Comparison of ENCODE assay signal across 2 cellular contexts in the genomic region with DNA sequence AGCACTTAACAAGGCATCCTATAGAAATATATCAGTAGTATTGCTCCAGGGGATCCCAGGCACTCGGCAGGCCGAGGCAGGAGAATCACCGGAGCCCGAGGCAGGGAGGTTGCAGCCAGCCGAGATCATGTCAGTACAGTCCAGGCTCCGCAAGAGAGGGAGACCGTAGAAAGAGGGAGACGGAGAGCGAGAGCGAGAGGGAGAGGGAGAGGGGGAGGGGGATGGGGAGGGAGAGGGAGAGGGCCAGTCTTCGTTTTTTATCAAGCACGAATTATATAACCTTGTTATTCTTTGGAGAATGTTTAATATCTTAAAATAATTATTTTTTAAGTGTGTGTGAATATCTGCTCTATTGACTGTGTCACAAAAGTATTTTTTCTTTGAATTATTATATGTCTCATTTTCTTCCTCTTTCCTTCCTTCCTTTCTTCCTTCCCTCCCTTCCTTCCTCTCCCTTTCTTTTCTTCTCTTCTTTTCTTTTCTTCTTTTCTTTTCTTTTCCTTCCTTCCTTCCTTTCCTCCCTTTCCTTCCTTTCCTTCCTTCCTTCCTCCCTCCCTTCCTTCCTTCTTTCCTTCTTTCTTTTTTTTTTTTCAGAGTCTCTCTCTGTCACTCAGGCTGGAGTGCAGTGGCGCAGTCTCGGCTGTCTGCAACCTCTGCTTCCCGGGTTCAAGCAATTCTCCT.
TF ChIP-seq lines count a peak whose summit lies in the region.

No MANE protein-coding gene starts in this region.

TF ChIP-seq in GM23338, 12 proteins besides CTCF, POLR2A, EP300 and RAD21 (continues in another document):
- no peak for TF ChIP-seq EZH2 (IDR thresholded peaks at IDR 0.05; ENCODE audit: low read depth, unreplicated experiment)
- TF ChIP-seq JUNB (IDR thresholded peaks at IDR 0.05; ENCODE audit: unreplicated experiment) = no peak
- TF ChIP-seq ZNF331 (CRISPR knock-in tag; IDR thresholded peaks at IDR 0.05; ENCODE audit: low read depth) = no peak
- TF ChIP-seq, protein P1, sequence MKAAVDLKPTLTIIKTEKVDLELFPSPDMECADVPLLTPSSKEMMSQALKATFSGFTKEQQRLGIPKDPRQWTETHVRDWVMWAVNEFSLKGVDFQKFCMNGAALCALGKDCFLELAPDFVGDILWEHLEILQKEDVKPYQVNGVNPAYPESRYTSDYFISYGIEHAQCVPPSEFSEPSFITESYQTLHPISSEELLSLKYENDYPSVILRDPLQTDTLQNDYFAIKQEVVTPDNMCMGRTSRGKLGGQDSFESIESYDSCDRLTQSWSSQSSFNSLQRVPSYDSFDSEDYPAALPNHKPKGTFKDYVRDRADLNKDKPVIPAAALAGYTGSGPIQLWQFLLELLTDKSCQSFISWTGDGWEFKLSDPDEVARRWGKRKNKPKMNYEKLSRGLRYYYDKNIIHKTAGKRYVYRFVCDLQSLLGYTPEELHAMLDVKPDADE (IDR thresholded peaks at IDR 0.05) = no peak
- no peak for TF ChIP-seq CREB1 (CRISPR knock-in tag; IDR thresholded peaks at IDR 0.05; ENCODE audit: low read depth)
- TF ChIP-seq STAT1 (IDR thresholded peaks at IDR 0.05; ENCODE audit: unreplicated experiment) = no peak
- TF ChIP-seq POLR2AphosphoS5 (IDR thresholded peaks at IDR 0.05; ENCODE audit: low read depth) = no peak
- TF ChIP-seq ZNF114 (CRISPR knock-in tag; IDR thresholded peaks at IDR 0.05) = no peak
- no peak for TF ChIP-seq NANOG (IDR thresholded peaks at IDR 0.05; ENCODE audit: borderline replicate concordance)
- no peak for TF ChIP-seq EZH2phosphoT487 (IDR thresholded peaks at IDR 0.05; ENCODE audit: unreplicated experiment)
- TF ChIP-seq, protein P2, sequence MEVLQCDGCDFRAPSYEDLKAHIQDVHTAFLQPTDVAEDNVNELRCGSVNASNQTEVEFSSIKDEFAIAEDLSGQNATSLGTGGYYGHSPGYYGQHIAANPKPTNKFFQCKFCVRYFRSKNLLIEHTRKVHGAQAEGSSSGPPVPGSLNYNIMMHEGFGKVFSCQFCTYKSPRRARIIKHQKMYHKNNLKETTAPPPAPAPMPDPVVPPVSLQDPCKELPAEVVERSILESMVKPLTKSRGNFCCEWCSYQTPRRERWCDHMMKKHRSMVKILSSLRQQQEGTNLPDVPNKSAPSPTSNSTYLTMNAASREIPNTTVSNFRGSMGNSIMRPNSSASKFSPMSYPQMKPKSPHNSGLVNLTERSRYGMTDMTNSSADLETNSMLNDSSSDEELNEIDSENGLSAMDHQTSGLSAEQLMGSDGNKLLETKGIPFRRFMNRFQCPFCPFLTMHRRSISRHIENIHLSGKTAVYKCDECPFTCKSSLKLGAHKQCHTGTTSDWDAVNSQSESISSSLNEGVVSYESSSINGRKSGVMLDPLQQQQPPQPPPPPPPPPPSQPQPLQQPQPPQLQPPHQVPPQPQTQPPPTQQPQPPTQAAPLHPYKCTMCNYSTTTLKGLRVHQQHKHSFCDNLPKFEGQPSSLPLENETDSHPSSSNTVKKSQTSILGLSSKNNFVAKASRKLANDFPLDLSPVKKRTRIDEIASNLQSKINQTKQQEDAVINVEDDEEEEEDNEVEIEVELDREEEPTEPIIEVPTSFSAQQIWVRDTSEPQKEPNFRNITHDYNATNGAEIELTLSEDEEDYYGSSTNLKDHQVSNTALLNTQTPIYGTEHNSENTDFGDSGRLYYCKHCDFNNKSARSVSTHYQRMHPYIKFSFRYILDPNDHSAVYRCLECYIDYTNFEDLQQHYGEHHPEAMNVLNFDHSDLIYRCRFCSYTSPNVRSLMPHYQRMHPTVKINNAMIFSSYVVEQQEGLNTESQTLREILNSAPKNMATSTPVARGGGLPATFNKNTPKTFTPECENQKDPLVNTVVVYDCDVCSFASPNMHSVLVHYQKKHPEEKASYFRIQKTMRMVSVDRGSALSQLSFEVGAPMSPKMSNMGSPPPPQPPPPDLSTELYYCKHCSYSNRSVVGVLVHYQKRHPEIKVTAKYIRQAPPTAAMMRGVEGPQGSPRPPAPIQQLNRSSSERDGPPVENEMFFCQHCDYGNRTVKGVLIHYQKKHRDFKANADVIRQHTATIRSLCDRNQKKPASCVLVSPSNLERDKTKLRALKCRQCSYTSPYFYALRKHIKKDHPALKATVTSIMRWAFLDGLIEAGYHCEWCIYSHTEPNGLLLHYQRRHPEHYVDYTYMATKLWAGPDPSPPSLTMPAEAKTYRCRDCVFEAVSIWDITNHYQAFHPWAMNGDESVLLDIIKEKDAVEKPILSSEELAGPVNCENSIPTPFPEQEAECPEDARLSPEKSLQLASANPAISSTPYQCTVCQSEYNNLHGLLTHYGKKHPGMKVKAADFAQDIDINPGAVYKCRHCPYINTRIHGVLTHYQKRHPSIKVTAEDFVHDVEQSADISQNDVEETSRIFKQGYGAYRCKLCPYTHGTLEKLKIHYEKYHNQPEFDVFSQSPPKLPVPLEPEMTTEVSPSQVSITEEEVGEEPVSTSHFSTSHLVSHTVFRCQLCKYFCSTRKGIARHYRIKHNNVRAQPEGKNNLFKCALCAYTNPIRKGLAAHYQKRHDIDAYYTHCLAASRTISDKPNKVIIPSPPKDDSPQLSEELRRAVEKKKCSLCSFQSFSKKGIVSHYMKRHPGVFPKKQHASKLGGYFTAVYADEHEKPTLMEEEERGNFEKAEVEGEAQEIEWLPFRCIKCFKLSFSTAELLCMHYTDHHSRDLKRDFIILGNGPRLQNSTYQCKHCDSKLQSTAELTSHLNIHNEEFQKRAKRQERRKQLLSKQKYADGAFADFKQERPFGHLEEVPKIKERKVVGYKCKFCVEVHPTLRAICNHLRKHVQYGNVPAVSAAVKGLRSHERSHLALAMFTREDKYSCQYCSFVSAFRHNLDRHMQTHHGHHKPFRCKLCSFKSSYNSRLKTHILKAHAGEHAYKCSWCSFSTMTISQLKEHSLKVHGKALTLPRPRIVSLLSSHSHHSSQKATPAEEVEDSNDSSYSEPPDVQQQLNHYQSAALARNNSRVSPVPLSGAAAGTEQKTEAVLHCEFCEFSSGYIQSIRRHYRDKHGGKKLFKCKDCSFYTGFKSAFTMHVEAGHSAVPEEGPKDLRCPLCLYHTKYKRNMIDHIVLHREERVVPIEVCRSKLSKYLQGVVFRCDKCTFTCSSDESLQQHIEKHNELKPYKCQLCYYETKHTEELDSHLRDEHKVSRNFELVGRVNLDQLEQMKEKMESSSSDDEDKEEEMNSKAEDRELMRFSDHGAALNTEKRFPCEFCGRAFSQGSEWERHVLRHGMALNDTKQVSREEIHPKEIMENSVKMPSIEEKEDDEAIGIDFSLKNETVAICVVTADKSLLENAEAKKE (CRISPR knock-in tag; IDR thresholded peaks at IDR 0.05) = no peak

TF ChIP-seq in H1, 55 proteins besides CTCF, POLR2A, EP300 and RAD21:
- TF ChIP-seq, protein P3, sequence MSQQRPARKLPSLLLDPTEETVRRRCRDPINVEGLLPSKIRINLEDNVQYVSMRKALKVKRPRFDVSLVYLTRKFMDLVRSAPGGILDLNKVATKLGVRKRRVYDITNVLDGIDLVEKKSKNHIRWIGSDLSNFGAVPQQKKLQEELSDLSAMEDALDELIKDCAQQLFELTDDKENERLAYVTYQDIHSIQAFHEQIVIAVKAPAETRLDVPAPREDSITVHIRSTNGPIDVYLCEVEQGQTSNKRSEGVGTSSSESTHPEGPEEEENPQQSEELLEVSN (IDR thresholded peaks at IDR 0.05) = 0 out of 2 replicates have a peak, but pooled peaks have one; percentile 21
- TF ChIP-seq, protein P4, sequence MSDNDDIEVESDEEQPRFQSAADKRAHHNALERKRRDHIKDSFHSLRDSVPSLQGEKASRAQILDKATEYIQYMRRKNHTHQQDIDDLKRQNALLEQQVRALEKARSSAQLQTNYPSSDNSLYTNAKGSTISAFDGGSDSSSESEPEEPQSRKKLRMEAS (IDR thresholded peaks at IDR 0.05) = peak; percentile 44; the same call in 1 of the 2 replicates
- no peak for TF ChIP-seq ZNF274 (IDR thresholded peaks at IDR 0.05; ENCODE audit: borderline replicate concordance, extremely low read depth, low read length)
- TF ChIP-seq, protein P5, sequence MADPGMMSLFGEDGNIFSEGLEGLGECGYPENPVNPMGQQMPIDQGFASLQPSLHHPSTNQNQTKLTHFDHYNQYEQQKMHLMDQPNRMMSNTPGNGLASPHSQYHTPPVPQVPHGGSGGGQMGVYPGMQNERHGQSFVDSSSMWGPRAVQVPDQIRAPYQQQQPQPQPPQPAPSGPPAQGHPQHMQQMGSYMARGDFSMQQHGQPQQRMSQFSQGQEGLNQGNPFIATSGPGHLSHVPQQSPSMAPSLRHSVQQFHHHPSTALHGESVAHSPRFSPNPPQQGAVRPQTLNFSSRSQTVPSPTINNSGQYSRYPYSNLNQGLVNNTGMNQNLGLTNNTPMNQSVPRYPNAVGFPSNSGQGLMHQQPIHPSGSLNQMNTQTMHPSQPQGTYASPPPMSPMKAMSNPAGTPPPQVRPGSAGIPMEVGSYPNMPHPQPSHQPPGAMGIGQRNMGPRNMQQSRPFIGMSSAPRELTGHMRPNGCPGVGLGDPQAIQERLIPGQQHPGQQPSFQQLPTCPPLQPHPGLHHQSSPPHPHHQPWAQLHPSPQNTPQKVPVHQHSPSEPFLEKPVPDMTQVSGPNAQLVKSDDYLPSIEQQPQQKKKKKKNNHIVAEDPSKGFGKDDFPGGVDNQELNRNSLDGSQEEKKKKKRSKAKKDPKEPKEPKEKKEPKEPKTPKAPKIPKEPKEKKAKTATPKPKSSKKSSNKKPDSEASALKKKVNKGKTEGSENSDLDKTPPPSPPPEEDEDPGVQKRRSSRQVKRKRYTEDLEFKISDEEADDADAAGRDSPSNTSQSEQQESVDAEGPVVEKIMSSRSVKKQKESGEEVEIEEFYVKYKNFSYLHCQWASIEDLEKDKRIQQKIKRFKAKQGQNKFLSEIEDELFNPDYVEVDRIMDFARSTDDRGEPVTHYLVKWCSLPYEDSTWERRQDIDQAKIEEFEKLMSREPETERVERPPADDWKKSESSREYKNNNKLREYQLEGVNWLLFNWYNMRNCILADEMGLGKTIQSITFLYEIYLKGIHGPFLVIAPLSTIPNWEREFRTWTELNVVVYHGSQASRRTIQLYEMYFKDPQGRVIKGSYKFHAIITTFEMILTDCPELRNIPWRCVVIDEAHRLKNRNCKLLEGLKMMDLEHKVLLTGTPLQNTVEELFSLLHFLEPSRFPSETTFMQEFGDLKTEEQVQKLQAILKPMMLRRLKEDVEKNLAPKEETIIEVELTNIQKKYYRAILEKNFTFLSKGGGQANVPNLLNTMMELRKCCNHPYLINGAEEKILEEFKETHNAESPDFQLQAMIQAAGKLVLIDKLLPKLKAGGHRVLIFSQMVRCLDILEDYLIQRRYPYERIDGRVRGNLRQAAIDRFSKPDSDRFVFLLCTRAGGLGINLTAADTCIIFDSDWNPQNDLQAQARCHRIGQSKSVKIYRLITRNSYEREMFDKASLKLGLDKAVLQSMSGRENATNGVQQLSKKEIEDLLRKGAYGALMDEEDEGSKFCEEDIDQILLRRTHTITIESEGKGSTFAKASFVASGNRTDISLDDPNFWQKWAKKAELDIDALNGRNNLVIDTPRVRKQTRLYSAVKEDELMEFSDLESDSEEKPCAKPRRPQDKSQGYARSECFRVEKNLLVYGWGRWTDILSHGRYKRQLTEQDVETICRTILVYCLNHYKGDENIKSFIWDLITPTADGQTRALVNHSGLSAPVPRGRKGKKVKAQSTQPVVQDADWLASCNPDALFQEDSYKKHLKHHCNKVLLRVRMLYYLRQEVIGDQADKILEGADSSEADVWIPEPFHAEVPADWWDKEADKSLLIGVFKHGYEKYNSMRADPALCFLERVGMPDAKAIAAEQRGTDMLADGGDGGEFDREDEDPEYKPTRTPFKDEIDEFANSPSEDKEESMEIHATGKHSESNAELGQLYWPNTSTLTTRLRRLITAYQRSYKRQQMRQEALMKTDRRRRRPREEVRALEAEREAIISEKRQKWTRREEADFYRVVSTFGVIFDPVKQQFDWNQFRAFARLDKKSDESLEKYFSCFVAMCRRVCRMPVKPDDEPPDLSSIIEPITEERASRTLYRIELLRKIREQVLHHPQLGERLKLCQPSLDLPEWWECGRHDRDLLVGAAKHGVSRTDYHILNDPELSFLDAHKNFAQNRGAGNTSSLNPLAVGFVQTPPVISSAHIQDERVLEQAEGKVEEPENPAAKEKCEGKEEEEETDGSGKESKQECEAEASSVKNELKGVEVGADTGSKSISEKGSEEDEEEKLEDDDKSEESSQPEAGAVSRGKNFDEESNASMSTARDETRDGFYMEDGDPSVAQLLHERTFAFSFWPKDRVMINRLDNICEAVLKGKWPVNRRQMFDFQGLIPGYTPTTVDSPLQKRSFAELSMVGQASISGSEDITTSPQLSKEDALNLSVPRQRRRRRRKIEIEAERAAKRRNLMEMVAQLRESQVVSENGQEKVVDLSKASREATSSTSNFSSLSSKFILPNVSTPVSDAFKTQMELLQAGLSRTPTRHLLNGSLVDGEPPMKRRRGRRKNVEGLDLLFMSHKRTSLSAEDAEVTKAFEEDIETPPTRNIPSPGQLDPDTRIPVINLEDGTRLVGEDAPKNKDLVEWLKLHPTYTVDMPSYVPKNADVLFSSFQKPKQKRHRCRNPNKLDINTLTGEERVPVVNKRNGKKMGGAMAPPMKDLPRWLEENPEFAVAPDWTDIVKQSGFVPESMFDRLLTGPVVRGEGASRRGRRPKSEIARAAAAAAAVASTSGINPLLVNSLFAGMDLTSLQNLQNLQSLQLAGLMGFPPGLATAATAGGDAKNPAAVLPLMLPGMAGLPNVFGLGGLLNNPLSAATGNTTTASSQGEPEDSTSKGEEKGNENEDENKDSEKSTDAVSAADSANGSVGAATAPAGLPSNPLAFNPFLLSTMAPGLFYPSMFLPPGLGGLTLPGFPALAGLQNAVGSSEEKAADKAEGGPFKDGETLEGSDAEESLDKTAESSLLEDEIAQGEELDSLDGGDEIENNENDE (IDR thresholded peaks at IDR 0.05; ENCODE audit: insufficient replicate concordance, low read length) = no peak
- TF ChIP-seq JUN (IDR thresholded peaks at IDR 0.05; ENCODE audit: low read depth, low read length) = no peak
